14 cellular contexts compared by ENCODE assay signal in genomic region chr5:142684508-142685031, GRCh38. TPM values are rescaled to one million over a fixed set of nuclear protein-coding genes. Genes with fewer than 3 reads are reported as not detected.
DNase-seq lines count a peak whose midpoint lies in the region; ATAC-seq and TF ChIP-seq lines count a peak whose summit lies in the region.
"Had no signal": no experiment of that assay in that cellular context is flagged by ENCODE, and none has a peak within 500 bp of the region (broad histone marks: within the 10 kb centered on the region; RNA-seq: fewer than 3 reads in every experiment).

No MANE protein-coding gene starts in this region.

- H3K27ac Mint-ChIP-seq in activated CD4-positive, alpha-beta memory T cell treated with anti-CD3 and anti-CD28 coated beads for 36 hours, result no peak overlapping the region

- H3K4me3 ChIP-seq in MG63, result no peak overlapping the region
- peak overlapping the region; percentile 26 to 71 (median 51) for H3K4me3 ChIP-seq in dorsolateral prefrontal cortex
- H3K4me3 ChIP-seq in lung, result no peak overlapping the region

- H3K9me3 ChIP-seq in MG63 (no peaks in the 10 kb centered on the region), lung (ENCODE audit: control insufficient read depth in 2 of 2, insufficient read depth in 1 of 2, low read length in 1 of 2) (no peaks in the 10 kb centered on the region)

- H3K36me3 ChIP-seq in MG63, result no peaks in the 10 kb centered on the region
- H3K36me3 ChIP-seq in lung (ENCODE audit: control insufficient read depth in 2 of 2, insufficient read depth in 2 of 2, low read length in 2 of 2), result no peaks in the 10 kb centered on the region

- H3K27me3 ChIP-seq in MG63 (no peaks in the 10 kb centered on the region; the same call in 1 of the 2 replicates), dorsolateral prefrontal cortex (no peaks in the 10 kb centered on the region), lung (ENCODE audit: control insufficient read depth, insufficient read depth) (no peaks in the 10 kb centered on the region)

- intact Hi-C loops in dorsolateral prefrontal cortex (cut with DNase I), result no loop called here
- intact Hi-C loops in activated CD4-positive, alpha-beta memory T cell treated with anti-CD3 and anti-CD28 coated beads for 36 hours (cut with micrococcal nuclease), result no loop called here

- CTCF ChIA-PET in activated CD4-positive, alpha-beta memory T cell treated with anti-CD3 and anti-CD28 coated beads for 36 hours (lab: Charles Lee), result interaction anchor here (1.1 to 2.8 kb wide), 3 partner anchors 14 to 29 kb away, joined by 5 to 8 read pairs (median 6); no protein-coding TSS in a partner anchor

- 45 to 62% methylated on average over 9 of the region's 9 CpGs for WGBS in lung, 2 donors

- no peaks in the 10 kb centered on the region for H3K4me1 Mint-ChIP-seq in activated CD4-positive, alpha-beta memory T cell treated with anti-CD3 and anti-CD28 coated beads for 36 hours (ENCODE audit: low read depth)

- POLR2A ChIA-PET in activated CD4-positive, alpha-beta memory T cell treated with anti-CD3 and anti-CD28 coated beads for 36 hours (lab: Charles Lee), result no interaction called here

- no peak for ATAC-seq in lung (ENCODE audit: insufficient read depth, low FRiP score)
- ATAC-seq in HG03095 (IDR thresholded peaks at IDR 0.05; ENCODE audit: unreplicated experiment), result no peak
- no peak for ATAC-seq in GM21528 (IDR thresholded peaks at IDR 0.05; ENCODE audit: low FRiP score, unreplicated experiment)
- ATAC-seq: left lobe of liver had no signal

- peaks cover 4 to 18% of the 10 kb centered on the region in 2 donors for H3K4me1 ChIP-seq in lung (ENCODE audit: control insufficient read depth in 2 of 2, insufficient read depth in 2 of 2, low read length in 2 of 2)

- H3K4me3 Mint-ChIP-seq in activated CD4-positive, alpha-beta memory T cell treated with anti-CD3 and anti-CD28 coated beads for 36 hours, result no peak overlapping the region

- peaks cover 6% of the 10 kb centered on the region for H3K27me3 Mint-ChIP-seq in activated CD4-positive, alpha-beta memory T cell treated with anti-CD3 and anti-CD28 coated beads for 36 hours

- TF ChIP-seq CTCF in dorsolateral prefrontal cortex (IDR thresholded peaks at IDR 0.05 in 54 of 56, conservative IDR thresholded peaks at IDR 0.05 in 2 of 56; ENCODE audit: low read depth in 1 of 56, partially characterized antibody in 56 of 56) (peak in 13 of 56 donors; percentile 3 to 24 (median 12)), lung (IDR thresholded peaks at IDR 0.05; ENCODE audit: control extremely low read depth, extremely low read depth) (no peak)

- no peaks in the 10 kb centered on the region for H3K9me3 Mint-ChIP-seq in activated CD4-positive, alpha-beta memory T cell treated with anti-CD3 and anti-CD28 coated beads for 36 hours

- H3K36me3 Mint-ChIP-seq in activated CD4-positive, alpha-beta memory T cell treated with anti-CD3 and anti-CD28 coated beads for 36 hours, result no peaks in the 10 kb centered on the region

- peak; percentile 14 for DNase-seq in MG63
- DNase-seq in dorsolateral prefrontal cortex, result peak; percentile 41 to 94 (median 89)
- DNase-seq in lung (ENCODE audit: low spot score), result no peak
- peak; percentile 20 to 93 (median 82) for DNase-seq in substantia nigra (lab: John Stamatoyannopoulos, UW)
- no peak for DNase-seq in activated CD4-positive, alpha-beta memory T cell treated with anti-CD3 and anti-CD28 coated beads for 36 hours
- DNase-seq in NCI-H2029 (lab: John Stamatoyannopoulos, UW), result no peak
- DNase-seq: DND-41; effector memory CD4-positive, alpha-beta T cell; NCI-H748 treated with DMSO at 0.1 percent for 48 hours; stimulated activated CD4-positive, alpha-beta T cell treated with anti-CD3 and anti-CD28 coated beads, Interleukin-2, amount 100 ng/mL, for 24 hours; T-helper 2 cell had no signal

- H3K27ac ChIP-seq in dorsolateral prefrontal cortex (peak overlapping the region; percentile 86 to 99 (median 97)), lung (ENCODE audit: low read depth in 1 of 2, low read length in 1 of 2) (peak overlapping the region; percentile 47 to 61), substantia nigra (ENCODE audit: low read depth, low read length, poor library complexity, severe bottlenecking) (peak overlapping the region; percentile 96)

RNA-seq across cellular contexts. Expression of gene FGF1, which starts 1.3 kb away (rescaled TPM):
- 0.57 and 1.1 TPM in 2 replicates for total RNA-seq in MG63 (2014; rRNA removed; shearing (Covaris generic); ENCODE audit: low replicate concordance)
- total RNA-seq in dorsolateral prefrontal cortex (100 to 1,000 TPM in 85 of 120 experiments, 10 to 100 TPM in 35; 39.6 to 342 (median 131) TPM), lung (1 to 10 TPM in 1 of 2 donors, under 1 TPM in 1; 0.98 to 1.4 TPM)
- polyA plus RNA-seq in lung, result 1 to 10 TPM in 1 of 2 donors, under 1 TPM in 1; 0.47 to 1.1 TPM
- not detected for total RNA-seq in activated CD4-positive, alpha-beta memory T cell treated with anti-CD3 and anti-CD28 coated beads for 36 hours

Comparison
In these comparisons a context has a peak if more than half of its experiments do, and no peak if none do; other contexts are left out.
1. DNase-seq: peak in MG63 (single experiment), dorsolateral prefrontal cortex (10 of 10) and substantia nigra (49 of 49); none in lung (single experiment), activated CD4-positive, alpha-beta memory T cell treated with anti-CD3 and anti-CD28 coated beads for 36 hours (single experiment) and NCI-H2029 (single experiment).
2. H3K4me3 ChIP-seq: peak in dorsolateral prefrontal cortex (59 of 59); none in MG63 (single experiment) and lung (single experiment).
3. RNA of gene FGF1, which starts 1.3 kb away (total RNA-seq): 39.6 to 342 TPM in dorsolateral prefrontal cortex; 0.98 to 1.4 TPM in lung, 0.57 to 1.1 TPM in MG63 and not detected in activated CD4-positive, alpha-beta memory T cell treated with anti-CD3 and anti-CD28 coated beads for 36 hours; every median in the first group is over 10 times any median in the second.
4. Peak in every context shown above with its lines, with median percentiles within 50 percentile points of each other: H3K27ac ChIP-seq.